26 cellular contexts compared by ENCODE assay signal in genomic region chr11:69251639-69252493, GRCh38. TPM values are rescaled to one million over a fixed set of nuclear protein-coding genes. Genes with fewer than 3 reads are reported as not detected.
DNase-seq lines count a peak whose midpoint lies in the region; ATAC-seq, FAIRE-seq and TF ChIP-seq lines count a peak whose summit lies in the region.
"Had no signal": no experiment of that assay in that cellular context is flagged by ENCODE, and none has a peak within 500 bp of the region (broad histone marks: within the 10 kb centered on the region; RNA-seq: fewer than 3 reads in every experiment).

No MANE protein-coding gene starts in this region.

- intact Hi-C loops in kidney (cut with DNase I) (no loop called here), sigmoid colon (cut with DNase I) (no loop called here)

- H3K36me3 ChIP-seq in kidney (ENCODE audit: control insufficient read depth in 1 of 2, insufficient read depth in 2 of 2, low read length in 2 of 2) (no peaks in the 10 kb centered on the region), sigmoid colon (no peaks in the 10 kb centered on the region)
- H3K36me3 ChIP-seq: BE2C, heart left ventricle, left ventricle myocardium inferior, transverse colon, WERI-Rb-1 had no signal

- no peak for FAIRE-seq in kidney (lab: Jason Lieb, UNC)

- in situ Hi-C loops in GM13977 (cut with MboI; ENCODE audit: low pct_unique_long_range_greater_than_20kb, low sequenced_read_pairs, unreplicated experiment) = no loop called here

- TF ChIP-seq POLR2A in sigmoid colon (IDR thresholded peaks at IDR 0.05) = no peak
- TF ChIP-seq POLR2A in erythroblast (IDR thresholded peaks at IDR 0.05; ENCODE audit: low read length) = no peak

- H3K9ac ChIP-seq in kidney (ENCODE audit: low read length in 2 of 2) = no peak overlapping the region

- WGBS in sigmoid colon, 2 donors = 56 to 77% methylated on average over 31 of the region's 31 CpGs

- ATAC-seq in GM21528 (IDR thresholded peaks at IDR 0.05; ENCODE audit: low FRiP score, unreplicated experiment) = no peak
- ATAC-seq: activated CD8-positive, alpha-beta memory T cell treated with anti-CD3 and anti-CD28 coated beads, Interleukin-2, amount 10 ng/mL, durations not matched to agents 7 days and 5 days; activated T-helper 17 cell treated with anti-CD3 and anti-CD28 coated beads, Interleukin-2, amount 50 U/mL, for 72 hours had no signal

- DNase-seq in A172 (ENCODE audit: low spot score) (peak; percentile 14), astrocyte of the hippocampus (ENCODE audit: low read depth, low spot score) (peak; percentile 31), kidney (peak; percentile 68), sigmoid colon (peak; percentile 43), GM13977 (ENCODE audit: low spot score) (no peak), erythroblast (lab: John Stamatoyannopoulos, UW) (no peak), NCI-H226 (no peak)
- DNase-seq: activated CD4-positive, alpha-beta T cell treated with anti-CD3 and anti-CD28 coated beads, Interleukin-2, amount 50 U/mL, for 1 hour; activated CD8-positive, alpha-beta memory T cell treated with anti-CD3 and anti-CD28 coated beads, Interleukin-2, amount 10 ng/mL, durations not matched to agents 7 days and 5 days; BE2C; dermis blood vessel endothelial cell; DMS53; H9; heart left ventricle; Kasumi-1; left ventricle myocardium inferior; NCI-H1694; NCI-H2171 treated with DMSO at 0.1 percent for 48 hours; NCI-H748 treated with DMSO at 0.1 percent for 48 hours; stimulated activated CD8-positive, alpha-beta memory T cell treated with anti-CD3 and anti-CD28 coated beads, Interleukin-4, amount 100 ng/mL, for 48 hours; transverse colon; WERI-Rb-1 had no signal

- H3K4me3 ChIP-seq in kidney (ENCODE audit: low read length in 2 of 2) = no peak overlapping the region
- H3K4me3 ChIP-seq in sigmoid colon = no peak overlapping the region
- H3K4me3 ChIP-seq: heart left ventricle, left ventricle myocardium inferior, transverse colon had no signal

- no peak for TF ChIP-seq EP300 in sigmoid colon (IDR thresholded peaks at IDR 0.05)

- H3K4me1 ChIP-seq in kidney (ENCODE audit: control insufficient read depth in 1 of 2, insufficient read depth in 1 of 2, low read depth in 1 of 2, low read length in 2 of 2) (no peaks in the 10 kb centered on the region), sigmoid colon (no peaks in the 10 kb centered on the region)
- H3K4me1 ChIP-seq: BE2C, transverse colon had no signal

- no peak for TF ChIP-seq CTCF in kidney (IDR thresholded peaks at IDR 0.05; ENCODE audit: borderline replicate concordance, extremely low read depth, insufficient read depth)
- TF ChIP-seq CTCF in sigmoid colon (IDR thresholded peaks at IDR 0.05) = no peak
- no peak for TF ChIP-seq CTCF in GM13977 (IDR thresholded peaks at IDR 0.05; ENCODE audit: extremely low read depth, insufficient read depth, missing control alignments)

- H3K27me3 ChIP-seq in sigmoid colon = peaks cover 0 to 13% (median 0%) of the 10 kb centered on the region in 3 donors
- H3K27me3 ChIP-seq: BE2C, heart left ventricle, transverse colon had no signal

- H3K9me3 ChIP-seq in kidney (ENCODE audit: control insufficient read depth in 1 of 2, low read length in 2 of 2) = peaks cover 2 to 3% of the 10 kb centered on the region in 2 donors
- peaks cover 0 to 9% (median 0%) of the 10 kb centered on the region in 4 donors for H3K9me3 ChIP-seq in sigmoid colon
- H3K9me3 ChIP-seq: BE2C had no signal

- no peak overlapping the region for H3K27ac ChIP-seq in kidney (ENCODE audit: low read depth in 2 of 2, low read length in 2 of 2)
- no peak overlapping the region for H3K27ac ChIP-seq in sigmoid colon
- H3K27ac ChIP-seq: heart left ventricle, left ventricle myocardium inferior, transverse colon, WERI-Rb-1 had no signal

RNA-seq across cellular contexts. Expression of gene MYEOV, which starts 42.1 kb away (rescaled TPM):
- total RNA-seq in A172 (2014; rRNA removed; shearing (Covaris generic)) = 68.7 and 130 TPM in 2 replicates
- total RNA-seq in kidney (2.6 TPM), sigmoid colon (not detected)
- polyA plus RNA-seq in kidney (ENCODE audit: insufficient read depth, low read depth, low replicate concordance) (not detected), sigmoid colon (10 to 100 TPM in 2 of 3 donors, 1 to 10 TPM in 1; 1.2 to 11.1 (median 10.1) TPM)
- total RNA-seq: activated CD8-positive, alpha-beta memory T cell treated with anti-CD3 and anti-CD28 coated beads, Interleukin-2, amount 10 ng/mL, durations not matched to agents 7 days and 5 days; dermis blood vessel endothelial cell; left ventricle myocardium inferior had no signal
- polyA plus RNA-seq: aorta, neural cell had no signal

Comparison
In these comparisons a context has a peak if more than half of its experiments do, and no peak if none do; other contexts are left out.
1. DNase-seq: peak in A172 (single experiment), astrocyte of the hippocampus (single experiment), kidney (single experiment) and sigmoid colon (single experiment); none in GM13977 (single experiment), erythroblast (0 of 2) and NCI-H226 (single experiment).
2. RNA of gene MYEOV, which starts 42.1 kb away (total RNA-seq): 68.7 to 130 TPM in A172; 2.6 TPM in kidney (single experiment) and not detected in sigmoid colon; every median in the first group is over 10 times any median in the second.